Comparison of ENCODE assay signal across 30 cellular contexts in genomic region chr2:72442270-72442669, GRCh38.
"Had no signal": no experiment of that assay in that cellular context is flagged by ENCODE, and none has a peak within 500 bp of the region (broad histone marks: within the 10 kb centered on the region; RNA-seq: fewer than 3 reads in every experiment).

No MANE protein-coding gene starts in this region.

- H3K27me3 ChIP-seq: adrenal gland, body of pancreas, brain microvascular endothelial cell, breast epithelium had no signal

- H3K4me1 ChIP-seq: adrenal gland, body of pancreas, breast epithelium had no signal

- H3K36me3 ChIP-seq: adrenal gland, brain microvascular endothelial cell, breast epithelium had no signal

- H3K4me3 ChIP-seq: adrenal gland, body of pancreas, breast epithelium had no signal

- H3K9me3 ChIP-seq: adrenal gland, body of pancreas had no signal

- H3K27ac ChIP-seq: adrenal gland, body of pancreas, brain microvascular endothelial cell, breast epithelium, VCaP had no signal

- DNase-seq: activated B cell treated with CpG ODN at 0.5 μM for 24 hours; activated CD4-positive, alpha-beta memory T cell treated with anti-CD3 and anti-CD28 coated beads for 36 hours; activated CD4-positive, alpha-beta T cell treated with anti-CD3 and anti-CD28 coated beads for 4 hours; activated CD4-positive, alpha-beta T cell treated with anti-CD3 and anti-CD28 coated beads, Interleukin-2, amount 10 ng/mL, durations not matched to agents 24 days and 14 days; activated CD4-positive, alpha-beta T cell treated with anti-CD3 and anti-CD28 coated beads, Interleukin-2, amount 50 U/mL, for 1 hour; activated CD4-positive, alpha-beta T cell treated with anti-CD3 and anti-CD28 coated beads, Interleukin-2, amount 50 U/mL, for 4 hours; activated CD4-positive, CD25-positive, alpha-beta regulatory T cell treated with anti-CD3 and anti-CD28 coated beads, Interleukin-2, amount 50 U/mL, for 72 hours; activated CD8-positive, alpha-beta memory T cell treated with anti-CD3 and anti-CD28 coated beads, Interleukin-2, amount 50 U/mL, for 4 hours; activated CD8-positive, alpha-beta T cell treated with anti-CD3 and anti-CD28 coated beads for 36 hours; activated effector memory CD4-positive, alpha-beta T cell treated with anti-CD3 and anti-CD28 coated beads, Interleukin-2, amount 50 U/mL, for 16 hours; activated gamma-delta T cell treated with Interleukin-2 at 50 U/mL for 16 hours; activated naive CD4-positive, alpha-beta T cell; activated naive CD4-positive, alpha-beta T cell treated with anti-CD3 and anti-CD28 coated beads for 36 hours; activated naive CD4-positive, alpha-beta T cell treated with anti-CD3 and anti-CD28 coated beads, Interleukin-2, amount 50 U/mL, for 16 hours; activated naive CD8-positive, alpha-beta T cell treated with anti-CD3 and anti-CD28 coated beads for 36 hours; activated T-cell treated with anti-CD3 and anti-CD28 coated beads for 4 hours; activated T-cell treated with anti-CD3 and anti-CD28 coated beads, Interleukin-2, amount 50 U/mL, for 1 hour; activated T-cell treated with anti-CD3 and anti-CD28 coated beads, Interleukin-2, amount 50 U/mL, for 4 hours; activated T-cell treated with anti-CD3 and anti-CD28 coated beads, Interleukin-2, amount 50 U/mL, for 72 hours; adrenal gland; amniotic stem cell; aorta; body of pancreas; brain microvascular endothelial cell; central memory CD4-positive, alpha-beta T cell; T-helper 9 cell had no signal

- FAIRE-seq: astrocyte, TTC549 had no signal
